11 cellular contexts compared by ENCODE assay signal in genomic region chr12:2335109-2335508, GRCh38.
DNase-seq lines count a peak whose midpoint lies in the region; ATAC-seq and TF ChIP-seq lines count a peak whose summit lies in the region.
"Had no signal": no experiment of that assay in that cellular context is flagged by ENCODE, and none has a peak within 500 bp of the region (broad histone marks: within the 10 kb centered on the region; RNA-seq: fewer than 3 reads in every experiment).

No MANE protein-coding gene starts in this region.

- no peak for TF ChIP-seq POLR2A in transverse colon (IDR thresholded peaks at IDR 0.05)

- H3K36me3 ChIP-seq in RWPE2 (ENCODE audit: low read depth) (no peaks in the 10 kb centered on the region), transverse colon (no peaks in the 10 kb centered on the region)
- H3K36me3 ChIP-seq: upper lobe of left lung had no signal

- intact Hi-C loops in transverse colon (cut with DNase I; ENCODE audit: low total_unique reads), result no loop called here

- WGBS in transverse colon (ENCODE audit: low coverage in 1 of 2), 2 donors, result 0 to 50% methylated on average over 1 to 5 of the region's 5 CpGs

- no peak for TF ChIP-seq CTCF in RWPE2 (IDR thresholded peaks at IDR 0.05; ENCODE audit: poor library complexity, severe bottlenecking)
- TF ChIP-seq CTCF in transverse colon (IDR thresholded peaks at IDR 0.05), result no peak

- in situ Hi-C loops in transverse colon (cut with MboI; ENCODE audit: low pct_ligation_motif_present in 1 of 4, low pct_unique_long_range_greater_than_20kb in 1 of 4, low sequenced_read_pairs in 3 of 4), result no loop called here

- H3K4me1 ChIP-seq in RWPE2 (ENCODE audit: insufficient read depth, poor library complexity, severe bottlenecking) (peaks cover 38% of the 10 kb centered on the region), transverse colon (peaks cover 0 to 46% (median 34%) of the 10 kb centered on the region in 4 donors)

- H3K27ac ChIP-seq in RWPE2 (ENCODE audit: poor library complexity, severe bottlenecking), result no peak overlapping the region
- peak overlapping the region; percentile 81 to 83 (median 82) for H3K27ac ChIP-seq in transverse colon
- H3K27ac ChIP-seq: upper lobe of left lung had no signal

- H3K4me3 ChIP-seq in RWPE2 (ENCODE audit: severe bottlenecking) (no peak overlapping the region), transverse colon (no peak overlapping the region)
- H3K4me3 ChIP-seq: upper lobe of left lung had no signal

- H3K27me3 ChIP-seq in RWPE2 (ENCODE audit: insufficient read depth, poor library complexity, severe bottlenecking), result no peaks in the 10 kb centered on the region
- H3K27me3 ChIP-seq in transverse colon, result no peaks in the 10 kb centered on the region
- H3K27me3 ChIP-seq: upper lobe of left lung had no signal

- H3K9me3 ChIP-seq in RWPE2 (ENCODE audit: severe bottlenecking), result no peaks in the 10 kb centered on the region
- no peaks in the 10 kb centered on the region for H3K9me3 ChIP-seq in transverse colon
- H3K9me3 ChIP-seq: upper lobe of left lung had no signal

- DNase-seq in activated effector memory CD4-positive, alpha-beta T cell treated with anti-CD3 and anti-CD28 coated beads, Interleukin-2, amount 50 U/mL, for 16 hours, result peak; percentile 16
- DNase-seq in activated effector memory CD4-positive, alpha-beta T cell treated with Interleukin-2 at 50 U/mL for 16 hours, result no peak
- DNase-seq in RWPE2 (ENCODE audit: low spot score), result peak; percentile 17
- peak; percentile 21 to 58 for DNase-seq in lung microvascular endothelial cell (ENCODE audit: low read depth in 2 of 2)
- DNase-seq in transverse colon, result no peak
- DNase-seq in SKM-1 (lab: John Stamatoyannopoulos, UW; ENCODE audit: unreplicated experiment), result no peak
- no peak for DNase-seq in epidermal melanocyte (ENCODE audit: insufficient read length, low spot score)
- DNase-seq: left colon, NCI-H1048, upper lobe of left lung had no signal

- TF ChIP-seq EP300 in transverse colon (IDR thresholded peaks at IDR 0.05; ENCODE audit: low read depth), result no peak

- ATAC-seq in RWPE2 (ENCODE audit: low read depth) (no peak), HG03025 (IDR thresholded peaks at IDR 0.05; ENCODE audit: low FRiP score, unreplicated experiment) (no peak)
- ATAC-seq: left colon had no signal

Comparison
In these comparisons a context has a peak if more than half of its experiments do, and no peak if none do; other contexts are left out.
1. DNase-seq: peak in activated effector memory CD4-positive, alpha-beta T cell treated with anti-CD3 and anti-CD28 coated beads, Interleukin-2, amount 50 U/mL, for 16 hours (single experiment), RWPE2 (single experiment) and lung microvascular endothelial cell (2 of 2); none in activated effector memory CD4-positive, alpha-beta T cell treated with Interleukin-2 at 50 U/mL for 16 hours (single experiment), transverse colon (single experiment), SKM-1 (single experiment) and epidermal melanocyte (single experiment).